19 cellular contexts compared by ENCODE assay signal in the genomic region with DNA sequence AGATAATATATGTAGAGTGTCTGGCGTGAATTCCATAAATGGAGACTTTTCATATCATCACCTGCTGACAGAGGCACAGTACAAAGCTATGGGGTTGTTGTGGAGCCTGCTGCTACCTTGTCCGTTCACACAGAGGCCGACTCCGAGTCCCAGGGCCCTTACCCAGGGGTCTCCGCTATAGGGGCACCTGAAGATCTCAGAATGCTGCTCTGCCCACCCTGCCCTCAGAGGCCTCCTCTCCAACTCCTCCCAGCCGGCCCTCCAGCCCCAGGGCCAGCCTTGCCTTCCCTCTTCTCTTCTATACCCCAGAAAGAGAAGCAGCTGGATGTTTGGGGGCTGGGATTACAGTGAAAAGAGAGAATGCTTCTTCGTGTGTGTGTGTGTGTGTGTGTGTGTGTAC. TPM values are rescaled to one million over a fixed set of nuclear protein-coding genes. Genes with fewer than 3 reads are reported as not detected.
DNase-seq lines count a peak whose midpoint lies in the region; ATAC-seq and TF ChIP-seq lines count a peak whose summit lies in the region.
"Had no signal": no experiment of that assay in that cellular context is flagged by ENCODE, and none has a peak within 500 bp of the region (broad histone marks: within the 10 kb centered on the region; RNA-seq: fewer than 3 reads in every experiment).

No MANE protein-coding gene starts in this region.

- peaks cover 7% of the 10 kb centered on the region for H3K36me3 ChIP-seq in cardiac muscle cell
- peaks cover 19% of the 10 kb centered on the region; the same call in 1 of the 2 replicates for H3K36me3 ChIP-seq in SK-N-MC (ENCODE audit: insufficient read depth, low read length)
- H3K36me3 ChIP-seq in neuronal stem cell (replicated peaks in 1 of 2; ENCODE audit: control insufficient read depth in 2 of 2, insufficient read depth in 2 of 2, low read length in 2 of 2): peaks cover 18 to 53% of the 10 kb centered on the region in 2 donors

- peaks cover 8% of the 10 kb centered on the region for H3K27me3 Mint-ChIP-seq in endothelial cell (ENCODE audit: unreplicated experiment)

- peaks cover 31% of the 10 kb centered on the region for H3K4me1 ChIP-seq in cardiac muscle cell (ENCODE audit: low read depth)
- H3K4me1 ChIP-seq in neuronal stem cell (ENCODE audit: control insufficient read depth in 2 of 2, insufficient read depth in 1 of 2, low read depth in 1 of 2, low read length in 2 of 2): peaks cover 35 to 36% of the 10 kb centered on the region in 2 donors

- peak overlapping the region; percentile 25 for H3K18ac ChIP-seq in neuronal stem cell (ENCODE audit: low read length)

- no peak overlapping the region for H2BK120ac ChIP-seq in neuronal stem cell (ENCODE audit: low read depth, low read length)

- no peak overlapping the region for H4K8ac ChIP-seq in neuronal stem cell (ENCODE audit: low read depth, low read length)

- H3K9ac ChIP-seq in SK-N-MC (ENCODE audit: insufficient read length) (peak overlapping the region; percentile 21), neuronal stem cell (ENCODE audit: low read depth, low read length, poor library complexity) (no peak overlapping the region)

- peaks cover 28% of the 10 kb centered on the region for H3K36me3 Mint-ChIP-seq in endothelial cell (ENCODE audit: low read depth, unreplicated experiment)

- H3K9me3 Mint-ChIP-seq in endothelial cell (ENCODE audit: unreplicated experiment): no peaks in the 10 kb centered on the region

- H4K91ac ChIP-seq in neuronal stem cell (ENCODE audit: low read depth, low read length, poor library complexity): no peak overlapping the region

- peak overlapping the region; percentile 42 for H2AK5ac ChIP-seq in neuronal stem cell (ENCODE audit: low read depth, low read length)

- no peak overlapping the region for H2BK15ac ChIP-seq in neuronal stem cell (ENCODE audit: low read length)

- H3K27ac ChIP-seq in cardiac muscle cell (peak overlapping the region; percentile 36), SK-N-MC (peak overlapping the region; percentile 73), neuronal stem cell (replicated peaks; ENCODE audit: low read length) (no peak overlapping the region)
- H3K27ac ChIP-seq: SJSA1 had no signal

- no peak overlapping the region for H3K4me2 ChIP-seq in neuronal stem cell (ENCODE audit: insufficient read depth, low read length, poor library complexity, severe bottlenecking)

- no peak overlapping the region for H2AFZ ChIP-seq in neuronal stem cell (ENCODE audit: low read length)

- no peaks in the 10 kb centered on the region for H3K9me3 ChIP-seq in cardiac muscle cell (ENCODE audit: low read depth)
- H3K9me3 ChIP-seq in SK-N-MC (ENCODE audit: low read depth, low read length): no peaks in the 10 kb centered on the region
- H3K9me3 ChIP-seq in neuronal stem cell (replicated peaks in 1 of 2; ENCODE audit: control insufficient read depth in 2 of 2, insufficient read depth in 1 of 2, low read depth in 1 of 2, low read length in 2 of 2): no peaks in the 10 kb centered on the region
- H3K9me3 ChIP-seq: SJSA1 had no signal

- no peak overlapping the region for H3K4me3 Mint-ChIP-seq in endothelial cell (ENCODE audit: unreplicated experiment)

- H3K27ac Mint-ChIP-seq in endothelial cell (ENCODE audit: unreplicated experiment): peak overlapping the region; percentile 42

- H3K23ac ChIP-seq in neuronal stem cell (ENCODE audit: low read depth, low read length, poor library complexity): no peak overlapping the region

- H3K4me3 ChIP-seq in cardiac muscle cell: no peak overlapping the region
- H3K4me3 ChIP-seq in SK-N-MC: no peak overlapping the region; the same call in 1 of the 2 replicates
- no peak overlapping the region for H3K4me3 ChIP-seq in neuronal stem cell (ENCODE audit: low read length in 2 of 2)
- H3K4me3 ChIP-seq: K562, SJSA1 had no signal

- no peaks in the 10 kb centered on the region for H3K27me3 ChIP-seq in cardiac muscle cell
- H3K27me3 ChIP-seq in neuronal stem cell (ENCODE audit: control insufficient read depth in 3 of 3, insufficient read depth in 3 of 3, low read depth in 1 of 3, low read length in 3 of 3): no peaks in the 10 kb centered on the region
- H3K27me3 ChIP-seq: SJSA1 had no signal

- H3K14ac ChIP-seq in neuronal stem cell (ENCODE audit: low read length): no peak overlapping the region

- peaks cover 55% of the 10 kb centered on the region for H3K4me1 Mint-ChIP-seq in endothelial cell (ENCODE audit: unreplicated experiment)

- TF ChIP-seq CTCF in cardiac muscle cell (IDR thresholded peaks at IDR 0.05; ENCODE audit: low read depth, low read length): no peak
- no peak for TF ChIP-seq CTCF in endothelial cell (IDR thresholded peaks at IDR 0.05; ENCODE audit: unreplicated experiment)

- no peak overlapping the region for H2BK12ac ChIP-seq in neuronal stem cell (ENCODE audit: low read length)

- ATAC-seq in left cardiac atrium: no peak
- ATAC-seq: K562, PC-3 had no signal

- DNase-seq in cardiac muscle cell (ENCODE audit: low read depth in 1 of 2, low spot score in 1 of 2) (no peak), left cardiac atrium (no peak), SK-N-MC (ENCODE audit: low read depth, low spot score) (no peak), endothelial cell (ENCODE audit: low spot score) (no peak), neuronal stem cell (ENCODE audit: low spot score) (no peak), NCI-H1105 treated with DMSO at 0.1 percent for 48 hours (lab: John Stamatoyannopoulos, UW) (no peak), GM03348 (ENCODE audit: low spot score) (no peak), epidermal melanocyte (ENCODE audit: insufficient read length, low spot score) (no peak)
- DNase-seq: DMS153, DND-41, Kasumi-1, NCI-H1092 treated with DMSO at 0.1 percent for 48 hours, NCI-H1436 treated with DMSO at 0.1 percent for 48 hours, NCI-H187 treated with DMSO at 0.1 percent for 48 hours, NCI-H524, NCI-H748 treated with DMSO at 0.1 percent for 48 hours, PC-3 had no signal

- H3K4ac ChIP-seq in neuronal stem cell (ENCODE audit: low read length): no peak overlapping the region

- no peak overlapping the region for H2BK5ac ChIP-seq in neuronal stem cell (ENCODE audit: low read length)

- peaks cover 5% of the 10 kb centered on the region for H3K79me1 ChIP-seq in neuronal stem cell (ENCODE audit: low read depth, low read length)

- WGBS in neuronal stem cell (ENCODE audit: extremely low coverage in 2 of 2, insufficient read length in 2 of 2, insufficient replicate concordance in 1 of 2), 2 donors: no CpG with 5 or more reads among the region's 7 CpGs

- intact Hi-C loops in left cardiac atrium (cut with DNase I): no loop called here

RNA-seq across cellular contexts. Expression of gene NCKAP5L, which starts 21.3 kb away (rescaled TPM):
- total RNA-seq in cardiac muscle cell: 47.2 and 61.1 TPM in 2 replicates
- 32.0 and 38.5 TPM in 2 replicates for polyA plus RNA-seq in cardiac muscle cell
- 10 to 100 TPM; 18.6 to 18.8 TPM for total RNA-seq in left cardiac atrium
- 70.9 TPM for total RNA-seq in endothelial cell (ENCODE audit: unreplicated experiment)
- polyA plus RNA-seq in neuronal stem cell (2013, experiment 1 of 2): 12.5 TPM
- polyA plus RNA-seq in neuronal stem cell (2013, experiment 2 of 2): 13.0 TPM

RNA-seq across cellular contexts. Expression of gene BCDIN3D, which starts 36.0 kb away (rescaled TPM):
- total RNA-seq in cardiac muscle cell (5.9 and 7.1 TPM in 2 replicates), left cardiac atrium (1 to 10 TPM; 2.9 to 4.0 TPM), endothelial cell (ENCODE audit: unreplicated experiment) (2.6 TPM)
- polyA plus RNA-seq in cardiac muscle cell: 6.4 and 8.9 TPM in 2 replicates
- 5.6 TPM for polyA plus RNA-seq in neuronal stem cell (2013, experiment 1 of 2)
- polyA plus RNA-seq in neuronal stem cell (2013, experiment 2 of 2): 6.0 TPM
